In genomic region chr18:43234889-43235288, GRCh38 we compare ENCODE assay signal across 8 cellular contexts. TPM values are rescaled to one million over a fixed set of nuclear protein-coding genes. Genes with fewer than 3 reads are reported as not detected.
"Had no signal": no experiment of that assay in that cellular context is flagged by ENCODE, and none has a peak within 500 bp of the region (broad histone marks: within the 10 kb centered on the region; RNA-seq: fewer than 3 reads in every experiment).

No MANE protein-coding gene starts in this region.

- H3K4me1 ChIP-seq: HAP-1 had no signal

- H3K36me3 ChIP-seq: HAP-1 had no signal

- ATAC-seq: HCT116 had no signal

- H3K27ac ChIP-seq: GM23248 had no signal

- H3K4me3 ChIP-seq: GM23248, HAP-1 had no signal

- DNase-seq: GM23248, GOT3, H7, HFFc6, KBM-7 had no signal

- H3K9me3 ChIP-seq: HAP-1 had no signal

RNA-seq across cellular contexts. Expression of gene SYT4, which starts 42.4 kb away (rescaled TPM):
- total RNA-seq: GM23248, HFFc6, HT-29 had no signal
